ENCODE assay signal across 8 cellular contexts in the genomic region with DNA sequence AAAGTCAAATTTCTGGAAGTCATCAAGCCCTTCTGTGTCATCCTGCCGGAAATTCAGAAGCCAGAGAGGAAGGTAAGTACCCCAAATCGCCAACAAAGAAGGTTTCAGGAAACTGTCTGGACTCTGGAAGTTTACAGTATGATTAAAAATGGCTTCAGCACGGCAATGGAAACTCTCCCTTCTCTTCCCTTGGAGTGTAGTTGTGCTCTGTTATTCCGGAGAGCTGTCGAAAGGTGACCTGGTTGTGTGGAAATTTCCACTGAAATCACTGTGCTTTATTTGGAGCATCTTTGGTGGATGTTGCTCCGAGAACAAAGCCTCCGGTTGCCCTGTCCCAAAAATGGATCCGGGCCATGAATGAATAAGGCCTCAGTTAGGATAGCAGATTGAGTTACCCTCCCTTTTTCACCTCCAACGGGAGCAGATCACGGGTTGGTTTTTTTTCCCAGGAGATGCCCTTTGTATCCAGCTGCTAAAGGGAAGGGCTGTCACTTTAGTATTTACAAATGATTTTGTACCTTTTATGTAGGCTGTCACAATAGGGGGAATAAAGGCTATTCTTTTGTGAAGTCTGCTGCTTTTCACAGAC. TPM values are rescaled to one million over a fixed set of nuclear protein-coding genes. Genes with fewer than 3 reads are reported as not detected.
DNase-seq lines count a peak whose midpoint lies in the region; TF ChIP-seq lines count a peak whose summit lies in the region.

No MANE protein-coding gene starts in this region.

- no peaks in the 10 kb centered on the region for H3K9me2 ChIP-seq in GM23248 (ENCODE audit: insufficient read depth)

- peaks cover 60% of the 10 kb centered on the region for H3K79me2 ChIP-seq in GM23248 (ENCODE audit: insufficient read depth)

- TF ChIP-seq CTCF in epithelial cell of proximal tubule (conservative IDR thresholded peaks at IDR 0.05; ENCODE audit: low read depth, low read length): no peak

- H2AFZ ChIP-seq in GM23248 (peak overlapping the region; percentile 36; the same call in 1 of the 2 replicates), neuron (ENCODE audit: low read depth, low read length) (peak overlapping the region; percentile 47)

- DNase-seq in GM23248 (peak; percentile 67), RKO (ENCODE audit: low spot score) (peak; percentile 53), epithelial cell of proximal tubule (ENCODE audit: low read depth) (no peak), NCI-H2196 (lab: John Stamatoyannopoulos, UW; ENCODE audit: unreplicated experiment) (no peak), hepatic stellate cell (ENCODE audit: low spot score) (no peak), NCI-H1092 (lab: John Stamatoyannopoulos, UW) (no peak), midbrain (lab: John Stamatoyannopoulos, UW) (no peak)

- H3K9me3 ChIP-seq in GM23248 (ENCODE audit: low read depth) (no peaks in the 10 kb centered on the region), neuron (ENCODE audit: low read length) (no peaks in the 10 kb centered on the region)

- H3F3A ChIP-seq in GM23248 (ENCODE audit: insufficient read depth): peaks cover 49% of the 10 kb centered on the region

- 0% methylated on average over 10 of the region's 10 CpGs for WGBS in GM23248 (ENCODE audit: low coverage in 1 of 2, low lambda C conversion rate in 2 of 2, missing lambda C conversion rate in 2 of 2), 2 experiments

- in situ Hi-C loops in GM23248 (cut with MboI): no loop called here

- H3K9ac ChIP-seq in GM23248: peak overlapping the region; percentile 100

- H3K4me3 ChIP-seq in GM23248: peak overlapping the region; percentile 96
- H3K4me3 ChIP-seq in epithelial cell of proximal tubule (ENCODE audit: low read depth, low read length): peak overlapping the region; percentile 67
- peak overlapping the region; percentile 98 for H3K4me3 ChIP-seq in neuron (ENCODE audit: low read length)

- H4K20me1 ChIP-seq in GM23248 (ENCODE audit: insufficient read depth): peaks cover 18% of the 10 kb centered on the region

- H3K27me3 ChIP-seq in GM23248 (replicated peaks; ENCODE audit: insufficient read depth): no peaks in the 10 kb centered on the region
- no peaks in the 10 kb centered on the region for H3K27me3 ChIP-seq in neuron (ENCODE audit: insufficient read depth, low read length)

- peaks cover 28% of the 10 kb centered on the region for H3K36me3 ChIP-seq in GM23248 (ENCODE audit: low read depth)
- H3K36me3 ChIP-seq in neuron (ENCODE audit: insufficient read depth, low read length): peaks cover 36% of the 10 kb centered on the region

- peak overlapping the region; percentile 93 for H3K4me2 ChIP-seq in GM23248 (ENCODE audit: unreplicated experiment)

- H3K4me1 ChIP-seq in GM23248 (ENCODE audit: insufficient read depth) (peaks cover 37% of the 10 kb centered on the region), neuron (ENCODE audit: insufficient read depth, low read length) (peaks cover 35% of the 10 kb centered on the region)

- peak overlapping the region; percentile 95 for H3K27ac ChIP-seq in GM23248

RNA-seq across cellular contexts. Expression of gene SEC61A1, which starts 0.7 kb away (rescaled TPM):
- total RNA-seq in GM23248 (2014; rRNA removed; shearing (Covaris generic)): 477 and 510 TPM in 2 replicates
- 362 and 387 TPM in 2 replicates for polyA plus RNA-seq in GM23248 (2016; fragmentation: Nextera tagmentation; extraction: Ambion mirVana)
- total RNA-seq in epithelial cell of proximal tubule: 150 and 242 TPM in 2 replicates

Comparison
In these comparisons a context has a peak if more than half of its experiments do, and no peak if none do; other contexts are left out.
1. DNase-seq: peak in GM23248 (single experiment) and RKO (single experiment); none in epithelial cell of proximal tubule (single experiment), NCI-H2196 (single experiment), hepatic stellate cell (single experiment), NCI-H1092 (single experiment) and midbrain (single experiment).
2. Peak in every context shown above with its lines, with median percentiles within 50 percentile points of each other: H3K4me3 ChIP-seq.